In the genomic region with DNA sequence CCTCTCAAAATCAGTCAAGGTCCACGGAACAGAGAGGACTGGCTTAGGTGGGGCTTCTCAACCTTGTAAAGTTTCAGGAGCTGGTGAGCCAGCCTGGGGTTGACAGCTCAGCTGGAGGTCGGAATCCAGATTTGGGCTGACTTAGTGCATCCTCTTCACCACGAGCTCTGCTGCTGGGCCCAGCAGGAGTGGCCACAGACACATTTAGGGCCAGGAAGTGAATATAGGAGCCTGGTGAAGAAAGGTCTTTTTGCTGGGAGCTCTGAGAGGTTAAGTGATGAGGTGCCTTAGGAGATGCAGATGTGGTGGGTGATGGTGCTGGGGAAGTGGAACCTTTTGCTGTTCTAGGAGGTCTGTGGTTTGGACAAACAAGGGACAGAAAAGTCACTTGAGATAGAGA, we compare ENCODE assay signal across 24 cellular contexts. TPM values are rescaled to one million over a fixed set of nuclear protein-coding genes. Genes with fewer than 3 reads are reported as not detected.
A peak's percentile ranks its signal among the peaks of the same experiment; 100 is the strongest.
DNase-seq lines count a peak whose midpoint lies in the region; ATAC-seq and TF ChIP-seq lines count a peak whose summit lies in the region.
"Had no signal": no experiment of that assay in that cellular context is flagged by ENCODE, and none has a peak within 500 bp of the region (broad histone marks: within the 10 kb centered on the region; RNA-seq: fewer than 3 reads in every experiment).

No MANE protein-coding gene starts in this region.

- H3K4me1 ChIP-seq in CD4-positive, CD25-positive, alpha-beta regulatory T cell (ENCODE audit: control insufficient read depth, insufficient read depth, low read length, poor library complexity, severe bottlenecking), result no peaks in the 10 kb centered on the region
- no peaks in the 10 kb centered on the region for H3K4me1 ChIP-seq in OCI-LY7 (ENCODE audit: insufficient read depth, low read length, poor library complexity, severe bottlenecking)
- H3K4me1 ChIP-seq: Peyer's patch had no signal

- H3K4me3 ChIP-seq in CD4-positive, CD25-positive, alpha-beta regulatory T cell (ENCODE audit: low read depth, low read length), result no peak overlapping the region
- H3K4me3 ChIP-seq in OCI-LY7 (ENCODE audit: low read depth, low read length, poor library complexity, severe bottlenecking), result no peak overlapping the region
- H3K4me3 ChIP-seq: GM12878, Peyer's patch had no signal

- no peaks in the 10 kb centered on the region for H3K27me3 Mint-ChIP-seq in activated T-cell treated with anti-CD3 and anti-CD28 coated beads, Interleukin-2, amount 50 U/mL, for 24 hours
- H3K27me3 Mint-ChIP-seq in activated T-cell treated with anti-CD3 and anti-CD28 coated beads, Interleukin-2, amount 50 U/mL, for 72 hours (ENCODE audit: low read depth), result no peaks in the 10 kb centered on the region
- H3K27me3 Mint-ChIP-seq in CD4-positive, CD25-positive, alpha-beta regulatory T cell, result peaks cover 4% of the 10 kb centered on the region
- no peaks in the 10 kb centered on the region for H3K27me3 Mint-ChIP-seq in central memory CD8-positive, alpha-beta T cell
- H3K27me3 Mint-ChIP-seq in osteocyte (ENCODE audit: unreplicated experiment), result no peaks in the 10 kb centered on the region

- no peaks in the 10 kb centered on the region for H3K9me3 ChIP-seq in CD4-positive, CD25-positive, alpha-beta regulatory T cell (ENCODE audit: control insufficient read depth in 2 of 2, low read length in 2 of 2)
- H3K9me3 ChIP-seq in OCI-LY7 (ENCODE audit: low read length), result no peaks in the 10 kb centered on the region
- H3K9me3 ChIP-seq: Peyer's patch had no signal

- no peak overlapping the region for H3K4me2 ChIP-seq in OCI-LY7 (ENCODE audit: low read length)

- peaks cover 13% of the 10 kb centered on the region for H3K4me1 Mint-ChIP-seq in activated T-cell treated with anti-CD3 and anti-CD28 coated beads, Interleukin-2, amount 50 U/mL, for 24 hours (ENCODE audit: low read depth)
- peaks cover 17% of the 10 kb centered on the region for H3K4me1 Mint-ChIP-seq in activated T-cell treated with anti-CD3 and anti-CD28 coated beads, Interleukin-2, amount 50 U/mL, for 72 hours (ENCODE audit: low read depth)
- H3K4me1 Mint-ChIP-seq in CD4-positive, CD25-positive, alpha-beta regulatory T cell, result peaks cover 5 to 14% (median 7%) of the 10 kb centered on the region in 4 donors
- H3K4me1 Mint-ChIP-seq in central memory CD8-positive, alpha-beta T cell, result peaks cover 4% of the 10 kb centered on the region
- no peaks in the 10 kb centered on the region for H3K4me1 Mint-ChIP-seq in osteocyte (ENCODE audit: unreplicated experiment)

- H3K27me3 ChIP-seq in CD4-positive, CD25-positive, alpha-beta regulatory T cell (ENCODE audit: control insufficient read depth, insufficient read depth, low read length), result no peaks in the 10 kb centered on the region
- H3K27me3 ChIP-seq: Peyer's patch had no signal

- no peak overlapping the region for H3K4me3 Mint-ChIP-seq in activated T-cell treated with anti-CD3 and anti-CD28 coated beads, Interleukin-2, amount 50 U/mL, for 24 hours
- no peak overlapping the region for H3K4me3 Mint-ChIP-seq in activated T-cell treated with anti-CD3 and anti-CD28 coated beads, Interleukin-2, amount 50 U/mL, for 72 hours
- no peak overlapping the region for H3K4me3 Mint-ChIP-seq in CD4-positive, CD25-positive, alpha-beta regulatory T cell
- no peak overlapping the region for H3K4me3 Mint-ChIP-seq in central memory CD8-positive, alpha-beta T cell
- no peak overlapping the region for H3K4me3 Mint-ChIP-seq in osteocyte (ENCODE audit: unreplicated experiment)

- H3K9me3 Mint-ChIP-seq in activated T-cell treated with anti-CD3 and anti-CD28 coated beads, Interleukin-2, amount 50 U/mL, for 24 hours, result no peaks in the 10 kb centered on the region
- H3K9me3 Mint-ChIP-seq in activated T-cell treated with anti-CD3 and anti-CD28 coated beads, Interleukin-2, amount 50 U/mL, for 72 hours, result no peaks in the 10 kb centered on the region
- peaks cover 0 to 3% (median 0%) of the 10 kb centered on the region in 7 donors for H3K9me3 Mint-ChIP-seq in CD4-positive, CD25-positive, alpha-beta regulatory T cell
- no peaks in the 10 kb centered on the region for H3K9me3 Mint-ChIP-seq in central memory CD8-positive, alpha-beta T cell
- H3K9me3 Mint-ChIP-seq in osteocyte (ENCODE audit: unreplicated experiment), result no peaks in the 10 kb centered on the region

- DNase-seq in activated T-cell treated with anti-CD3 and anti-CD28 coated beads, Interleukin-2, amount 50 U/mL, for 24 hours, result no peak
- DNase-seq in activated T-cell treated with anti-CD3 and anti-CD28 coated beads, Interleukin-2, amount 50 U/mL, for 72 hours, result no peak
- no peak for DNase-seq in CD4-positive, CD25-positive, alpha-beta regulatory T cell
- DNase-seq in central memory CD8-positive, alpha-beta T cell (ENCODE audit: low spot score in 2 of 2), result no peak
- DNase-seq in osteocyte (ENCODE audit: extremely low spot score, unreplicated experiment), result peak; percentile 59
- DNase-seq in NCI-H748 (lab: John Stamatoyannopoulos, UW; ENCODE audit: unreplicated experiment), result no peak
- no peak for DNase-seq in stimulated activated CD4-positive, alpha-beta T cell treated with anti-CD3 and anti-CD28 coated beads, Interleukin-4, amount 100 ng/mL, for 24 hours
- DNase-seq in OCI-LY7 (ENCODE audit: low spot score), result no peak
- DNase-seq: 8988T, ACHN, COR-L47, IMR-90, KG1, MM.1S, NCI-H2029, NCI-H446 treated with DMSO at 0.1 percent for 48 hours, NCI-H526 treated with DMSO at 0.1 percent for 48 hours, OCI-M1, Peyer's patch, SHP77 treated with DMSO at 0.1 percent for 48 hours had no signal

- H3K36me3 Mint-ChIP-seq in activated T-cell treated with anti-CD3 and anti-CD28 coated beads, Interleukin-2, amount 50 U/mL, for 24 hours (ENCODE audit: low read depth), result peaks cover 91% of the 10 kb centered on the region
- peaks cover 2 to 5% of the 10 kb centered on the region in 2 donors for H3K36me3 Mint-ChIP-seq in activated T-cell treated with anti-CD3 and anti-CD28 coated beads, Interleukin-2, amount 50 U/mL, for 72 hours (ENCODE audit: insufficient read depth in 2 of 2)
- peaks cover 43% of the 10 kb centered on the region for H3K36me3 Mint-ChIP-seq in CD4-positive, CD25-positive, alpha-beta regulatory T cell
- H3K36me3 Mint-ChIP-seq in central memory CD8-positive, alpha-beta T cell (ENCODE audit: insufficient read depth), result peaks cover 37% of the 10 kb centered on the region
- H3K36me3 Mint-ChIP-seq in osteocyte (ENCODE audit: unreplicated experiment), result peaks cover 48% of the 10 kb centered on the region

- no peak overlapping the region for H3K27ac ChIP-seq in CD4-positive, CD25-positive, alpha-beta regulatory T cell (ENCODE audit: insufficient read depth, low read length, poor library complexity, severe bottlenecking)
- H3K27ac ChIP-seq in OCI-LY7 (ENCODE audit: low read depth, low read length, poor library complexity, severe bottlenecking), result no peak overlapping the region
- H3K27ac ChIP-seq: Peyer's patch had no signal

- POLR2A ChIA-PET in OCI-LY7 (lab: Charles Lee), result no interaction called here

- CTCF ChIA-PET in OCI-LY7 (lab: Charles Lee; ENCODE audit: unreplicated experiment), result no interaction called here

- H3K36me3 ChIP-seq in CD4-positive, CD25-positive, alpha-beta regulatory T cell (ENCODE audit: control insufficient read depth, insufficient read depth, low read length), result peaks cover 25% of the 10 kb centered on the region
- peaks cover 49% of the 10 kb centered on the region for H3K36me3 ChIP-seq in OCI-LY7 (ENCODE audit: insufficient read depth, low read length)

- peak overlapping the region; percentile 53 for H3K27ac Mint-ChIP-seq in activated T-cell treated with anti-CD3 and anti-CD28 coated beads, Interleukin-2, amount 50 U/mL, for 24 hours
- no peak overlapping the region for H3K27ac Mint-ChIP-seq in activated T-cell treated with anti-CD3 and anti-CD28 coated beads, Interleukin-2, amount 50 U/mL, for 72 hours
- H3K27ac Mint-ChIP-seq in CD4-positive, CD25-positive, alpha-beta regulatory T cell, result peak overlapping the region; percentile 43 to 80 (median 77)
- peak overlapping the region; percentile 3 for H3K27ac Mint-ChIP-seq in central memory CD8-positive, alpha-beta T cell (ENCODE audit: low read depth)
- no peak overlapping the region for H3K27ac Mint-ChIP-seq in osteocyte (ENCODE audit: unreplicated experiment)

- no TSS peak for BruUV-seq in OCI-LY7 (replicated peaks; lab: Mats Ljungman, UMichigan)

- no peaks in the 10 kb centered on the region for H3K79me2 ChIP-seq in OCI-LY7 (ENCODE audit: insufficient read depth, low read depth, low read length)

- no peaks in the 10 kb centered on the region for H3K9me2 ChIP-seq in OCI-LY7 (ENCODE audit: insufficient read depth, low read length)

- H2AFZ ChIP-seq in OCI-LY7 (ENCODE audit: low read length), result no peak overlapping the region

- intact Hi-C loops in OCI-LY7 (cut with micrococcal nuclease; ENCODE audit: unreplicated experiment), result no loop called here

- no peak for ATAC-seq in activated T-cell treated with anti-CD3 and anti-CD28 coated beads, Interleukin-2, amount 50 U/mL, for 72 hours (replicated peaks in 1 of 2)
- no peak for ATAC-seq in CD4-positive, CD25-positive, alpha-beta regulatory T cell (ENCODE audit: low read depth in 2 of 2)
- no peak for ATAC-seq in central memory CD8-positive, alpha-beta T cell (replicated peaks; ENCODE audit: extremely low read depth, poor library complexity, severe bottlenecking)
- ATAC-seq: GM12878, HCT116 had no signal

- no peaks in the 10 kb centered on the region for H4K20me1 ChIP-seq in OCI-LY7 (ENCODE audit: insufficient read depth, low read length)

- TF ChIP-seq CTCF in osteocyte (IDR thresholded peaks at IDR 0.05) (no peak), OCI-LY7 (conservative IDR thresholded peaks at IDR 0.05; ENCODE audit: low read length) (no peak)

RNA-seq across cellular contexts. Expression of a gene that starts 39.3 kb away (rescaled TPM):
- total RNA-seq in activated T-cell treated with anti-CD3 and anti-CD28 coated beads, Interleukin-2, amount 50 U/mL, for 72 hours, result not detected
- total RNA-seq in CD4-positive, CD25-positive, alpha-beta regulatory T cell, result not detected
- not detected for polyA plus RNA-seq in CD4-positive, CD25-positive, alpha-beta regulatory T cell
- total RNA-seq in osteocyte (not detected in 2 replicates), OCI-LY7 (2022) (not detected in 2 replicates)
- total RNA-seq in OCI-LY7 (2014; rRNA removed; shearing (Covaris generic)), result not detected in 2 replicates
- total RNA-seq: GM12878, H4, IMR-90, Peyer's patch had no signal
- polyA plus RNA-seq: BJ, GM12878, IMR-90 had no signal

RNA-seq across cellular contexts. Expression of a gene that starts 47.4 kb away (rescaled TPM):
- total RNA-seq in activated T-cell treated with anti-CD3 and anti-CD28 coated beads, Interleukin-2, amount 50 U/mL, for 72 hours, result 10 to 100 TPM; 12.9 to 14.8 TPM
- 16.4 TPM for total RNA-seq in CD4-positive, CD25-positive, alpha-beta regulatory T cell
- polyA plus RNA-seq in CD4-positive, CD25-positive, alpha-beta regulatory T cell, result 1 to 10 TPM; 3.2 to 5.5 (median 4.4) TPM
- total RNA-seq in osteocyte (13.0 and 13.6 TPM in 2 replicates), OCI-LY7 (2022) (16.0 and 18.5 TPM in 2 replicates)
- 7.4 and 9.5 TPM in 2 replicates for total RNA-seq in OCI-LY7 (2014; rRNA removed; shearing (Covaris generic))

Comparison
In these comparisons a context has a peak if more than half of its experiments do, and no peak if none do; other contexts are left out.
1. H3K27ac Mint-ChIP-seq: peak in activated T-cell treated with anti-CD3 and anti-CD28 coated beads, Interleukin-2, amount 50 U/mL, for 24 hours (single experiment), CD4-positive, CD25-positive, alpha-beta regulatory T cell (3 of 3) and central memory CD8-positive, alpha-beta T cell (single experiment); none in activated T-cell treated with anti-CD3 and anti-CD28 coated beads, Interleukin-2, amount 50 U/mL, for 72 hours (single experiment) and osteocyte (single experiment).